Comparison of ENCODE assay signal across 21 cellular contexts in genomic region chr2:100662866-100663265, GRCh38.
DNase-seq lines count a peak whose midpoint lies in the region; ATAC-seq and TF ChIP-seq lines count a peak whose summit lies in the region.
"Had no signal": no experiment of that assay in that cellular context is flagged by ENCODE, and none has a peak within 500 bp of the region (broad histone marks: within the 10 kb centered on the region; RNA-seq: fewer than 3 reads in every experiment).

No MANE protein-coding gene starts in this region.

- peak overlapping the region; percentile 96; the same call in 1 of the 2 replicates for H3K27ac ChIP-seq in DND-41 (ENCODE audit: low read length)
- H3K27ac ChIP-seq: 22Rv1; A549; BLaER1 treated with 17β-estradiol and CSF1 and Interleukin-3, amounts not matched to agents 10 nM and 100 nM; C4-2B had no signal

- CTCF ChIA-PET in activated CD8-positive, alpha-beta memory T cell treated with anti-CD3 and anti-CD28 coated beads, Interleukin-2, amount 10 ng/mL, durations not matched to agents 7 days and 5 days (lab: Charles Lee), result no interaction called here

- H3K4me1 ChIP-seq in DND-41 (ENCODE audit: insufficient read depth, low read length), result peaks cover 39% of the 10 kb centered on the region
- H3K4me1 ChIP-seq: A549; BLaER1 treated with 17β-estradiol and CSF1 and Interleukin-3, amounts not matched to agents 10 nM and 100 nM; Caco-2 had no signal

- no peaks in the 10 kb centered on the region for H3K9me3 ChIP-seq in DND-41 (ENCODE audit: insufficient read depth, low read length, severe bottlenecking)
- H3K9me3 ChIP-seq: A549; BLaER1 treated with 17β-estradiol and CSF1 and Interleukin-3, amounts not matched to agents 10 nM and 100 nM; Caco-2 had no signal

- ATAC-seq in activated CD8-positive, alpha-beta memory T cell treated with anti-CD3 and anti-CD28 coated beads, Interleukin-2, amount 10 ng/mL, durations not matched to agents 7 days and 5 days, result no peak
- ATAC-seq in DND-41 (ENCODE audit: insufficient read depth, low read depth) (no peak), HG02840 (IDR thresholded peaks at IDR 0.05; ENCODE audit: low FRiP score, unreplicated experiment) (no peak)
- ATAC-seq: A549; CD8-positive, alpha-beta T cell; GM12878 had no signal

- no peaks in the 10 kb centered on the region for H3K79me2 ChIP-seq in DND-41 (ENCODE audit: insufficient read depth, low read length)

- H3K36me3 ChIP-seq in DND-41 (ENCODE audit: insufficient read depth, low read length), result no peaks in the 10 kb centered on the region
- H3K36me3 ChIP-seq: BLaER1 treated with 17β-estradiol and CSF1 and Interleukin-3, amounts not matched to agents 10 nM and 100 nM had no signal

- peak; percentile 28 for DNase-seq in activated CD8-positive, alpha-beta memory T cell treated with anti-CD3 and anti-CD28 coated beads for 24 hours
- no peak for DNase-seq in activated CD8-positive, alpha-beta memory T cell treated with anti-CD3 and anti-CD28 coated beads, Interleukin-2, amount 10 ng/mL, durations not matched to agents 7 days and 5 days
- DNase-seq in DND-41 (no peak), iPS-NIHi7 (ENCODE audit: extremely low spot score) (peak; percentile 4), osteocyte (ENCODE audit: extremely low spot score, unreplicated experiment) (peak; percentile 66), medulla oblongata (ENCODE audit: extremely low spot score) (no peak)
- DNase-seq: AML-193; Caco-2; Calu3; CD4-positive, alpha-beta T cell; CD8-positive, alpha-beta T cell; DMS79 treated with DMSO at 0.1 percent for 48 hours; EL; GDM1 had no signal

- no peaks in the 10 kb centered on the region for H4K20me1 ChIP-seq in DND-41 (ENCODE audit: insufficient read depth, low read length)
- H4K20me1 ChIP-seq: BLaER1 treated with 17β-estradiol and CSF1 and Interleukin-3, amounts not matched to agents 10 nM and 100 nM had no signal

- no peaks in the 10 kb centered on the region for H3K4me1 Mint-ChIP-seq in activated CD8-positive, alpha-beta memory T cell treated with anti-CD3 and anti-CD28 coated beads, Interleukin-2, amount 10 ng/mL, durations not matched to agents 7 days and 5 days
- no peaks in the 10 kb centered on the region for H3K4me1 Mint-ChIP-seq in osteocyte (ENCODE audit: unreplicated experiment)
- H3K4me1 Mint-ChIP-seq: B cell had no signal

- no peak for TF ChIP-seq CTCF in DND-41 (IDR thresholded peaks at IDR 0.05; ENCODE audit: borderline replicate concordance, extremely low read depth, low read length, poor library complexity, severe bottlenecking)
- no peak for TF ChIP-seq CTCF in osteocyte (IDR thresholded peaks at IDR 0.05)

- H3K4me3 Mint-ChIP-seq in activated CD8-positive, alpha-beta memory T cell treated with anti-CD3 and anti-CD28 coated beads, Interleukin-2, amount 10 ng/mL, durations not matched to agents 7 days and 5 days, result no peak overlapping the region
- no peak overlapping the region for H3K4me3 Mint-ChIP-seq in osteocyte (ENCODE audit: unreplicated experiment)
- H3K4me3 Mint-ChIP-seq: B cell; CD4-positive, alpha-beta T cell; CD8-positive, alpha-beta T cell had no signal

- H3K27me3 Mint-ChIP-seq in activated CD8-positive, alpha-beta memory T cell treated with anti-CD3 and anti-CD28 coated beads, Interleukin-2, amount 10 ng/mL, durations not matched to agents 7 days and 5 days, result peaks cover 8% of the 10 kb centered on the region
- peaks cover 53% of the 10 kb centered on the region for H3K27me3 Mint-ChIP-seq in osteocyte (ENCODE audit: unreplicated experiment)
- H3K27me3 Mint-ChIP-seq: CD4-positive, alpha-beta T cell had no signal

- H3K4me3 ChIP-seq in DND-41 (ENCODE audit: low read depth in 1 of 2, low read length in 2 of 2), result no peak overlapping the region
- H3K4me3 ChIP-seq: A549; BLaER1 treated with 17β-estradiol and CSF1 and Interleukin-3, amounts not matched to agents 10 nM and 100 nM; GM12878 had no signal

- no peak overlapping the region for H3K4me2 ChIP-seq in DND-41 (ENCODE audit: insufficient read depth, low read length)
- H3K4me2 ChIP-seq: A549; BLaER1 treated with 17β-estradiol and CSF1 and Interleukin-3, amounts not matched to agents 10 nM and 100 nM had no signal

- no peaks in the 10 kb centered on the region for H3K9me3 Mint-ChIP-seq in activated CD8-positive, alpha-beta memory T cell treated with anti-CD3 and anti-CD28 coated beads, Interleukin-2, amount 10 ng/mL, durations not matched to agents 7 days and 5 days (ENCODE audit: low read depth)
- no peaks in the 10 kb centered on the region for H3K9me3 Mint-ChIP-seq in osteocyte (ENCODE audit: unreplicated experiment)
- H3K9me3 Mint-ChIP-seq: CD4-positive, alpha-beta T cell; CD8-positive, alpha-beta T cell had no signal

- no peaks in the 10 kb centered on the region for H3K27me3 ChIP-seq in DND-41 (ENCODE audit: insufficient read depth, low read length, poor library complexity)
- H3K27me3 ChIP-seq: BLaER1 treated with 17β-estradiol and CSF1 and Interleukin-3, amounts not matched to agents 10 nM and 100 nM had no signal

- H3K27ac Mint-ChIP-seq in activated CD8-positive, alpha-beta memory T cell treated with anti-CD3 and anti-CD28 coated beads, Interleukin-2, amount 10 ng/mL, durations not matched to agents 7 days and 5 days, result no peak overlapping the region
- no peak overlapping the region for H3K27ac Mint-ChIP-seq in osteocyte (ENCODE audit: unreplicated experiment)
- H3K27ac Mint-ChIP-seq: B cell; CD4-positive, alpha-beta T cell; CD8-positive, alpha-beta T cell had no signal

- H3K36me3 Mint-ChIP-seq in activated CD8-positive, alpha-beta memory T cell treated with anti-CD3 and anti-CD28 coated beads, Interleukin-2, amount 10 ng/mL, durations not matched to agents 7 days and 5 days, result no peaks in the 10 kb centered on the region
- H3K36me3 Mint-ChIP-seq in osteocyte (ENCODE audit: unreplicated experiment), result no peaks in the 10 kb centered on the region
- H3K36me3 Mint-ChIP-seq: CD8-positive, alpha-beta T cell had no signal

- no peak overlapping the region for H3K9ac ChIP-seq in DND-41 (ENCODE audit: low read depth, low read length)
- H3K9ac ChIP-seq: BLaER1 treated with 17β-estradiol and CSF1 and Interleukin-3, amounts not matched to agents 10 nM and 100 nM had no signal

- H2AFZ ChIP-seq in DND-41 (ENCODE audit: low read depth, low read length), result no peak overlapping the region

Comparison
In these comparisons a context has a peak if more than half of its experiments do, and no peak if none do; other contexts are left out.
1. DNase-seq: peak in activated CD8-positive, alpha-beta memory T cell treated with anti-CD3 and anti-CD28 coated beads for 24 hours (single experiment), iPS-NIHi7 (single experiment) and osteocyte (single experiment); none in activated CD8-positive, alpha-beta memory T cell treated with anti-CD3 and anti-CD28 coated beads, Interleukin-2, amount 10 ng/mL, durations not matched to agents 7 days and 5 days (single experiment), DND-41 (single experiment) and medulla oblongata (single experiment).